Comparison of ENCODE assay signal across 36 cellular contexts in genomic region chr4:41885456-41885855, GRCh38.
"Had no signal": no experiment of that assay in that cellular context is flagged by ENCODE, and none has a peak within 500 bp of the region (broad histone marks: within the 10 kb centered on the region; RNA-seq: fewer than 3 reads in every experiment).

No MANE protein-coding gene starts in this region.

- H3K36me3 ChIP-seq: adrenal gland, brain microvascular endothelial cell, cardiac muscle cell, colonic mucosa had no signal

- H3K36me3 Mint-ChIP-seq: activated CD4-positive, alpha-beta memory T cell treated with anti-CD3 and anti-CD28 coated beads for 36 hours; activated naive CD8-positive, alpha-beta T cell treated with anti-CD3 and anti-CD28 coated beads for 36 hours had no signal

- H3K27ac Mint-ChIP-seq: activated B cell treated with CpG ODN at 0.5 μM for 24 hours; activated CD4-positive, alpha-beta memory T cell treated with anti-CD3 and anti-CD28 coated beads for 36 hours; activated CD4-positive, alpha-beta T cell treated with anti-CD3 and anti-CD28 coated beads, Interleukin-2, amount 10 ng/mL, durations not matched to agents 24 days and 14 days; activated CD8-positive, alpha-beta T cell treated with anti-CD3 and anti-CD28 coated beads for 36 hours; activated naive CD4-positive, alpha-beta T cell treated with anti-CD3 and anti-CD28 coated beads for 36 hours; activated naive CD4-positive, alpha-beta T cell treated with anti-CD3 and anti-CD28 coated beads, Interleukin-2, amount 50 U/mL, for 72 hours; activated naive CD8-positive, alpha-beta T cell treated with anti-CD3 and anti-CD28 coated beads for 36 hours; activated T-cell treated with anti-CD3 and anti-CD28 coated beads, Interleukin-2, amount 50 U/mL, for 72 hours; activated T-helper 1 cell treated with anti-CD3 and anti-CD28 coated beads, Interleukin-12 subunit alpha, Interleukin-12 subunit beta, Interleukin-2, Interleukin-4 antibody, amounts not matched to agents 30 ng/mL and 10 ng/mL and 1 ng/mL, durations not matched to agents 14 hours and 24 hours and 36 hours; activated T-helper 17 cell treated with anti-CD3 and anti-CD28 coated beads, Interleukin-2, amount 50 U/mL, for 72 hours; T-helper 2 cell treated with Interferon-gamma antibody and Interleukin-4, amounts not matched to agents 5 μg/mL and 100 μg/mL, for 36 hours had no signal

- H3K4me3 ChIP-seq: adrenal gland, body of pancreas, cardiac muscle cell, colonic mucosa had no signal

- H3K27ac ChIP-seq: adrenal gland, body of pancreas, brain microvascular endothelial cell, cardiac muscle cell, colonic mucosa, VCaP had no signal

- ATAC-seq: activated CD8-positive, alpha-beta T cell treated with anti-CD3 and anti-CD28 coated beads for 36 hours; activated naive CD4-positive, alpha-beta T cell treated with anti-CD3 and anti-CD28 coated beads, Interleukin-2, amount 50 U/mL, for 72 hours; activated T-cell treated with anti-CD3 and anti-CD28 coated beads, Interleukin-2, amount 50 U/mL, for 4 hours; activated T-cell treated with anti-CD3 and anti-CD28 coated beads, Interleukin-2, amount 50 U/mL, for 72 hours; activated T-helper 17 cell treated with anti-CD3 and anti-CD28 coated beads, Interleukin-2, amount 50 U/mL, for 72 hours; body of pancreas had no signal

- H3K9me3 Mint-ChIP-seq: activated B cell treated with CpG ODN at 0.5 μM for 24 hours; activated CD4-positive, alpha-beta memory T cell treated with anti-CD3 and anti-CD28 coated beads for 36 hours; activated CD4-positive, alpha-beta T cell treated with anti-CD3 and anti-CD28 coated beads, Interleukin-2, amount 10 ng/mL, durations not matched to agents 24 days and 14 days; activated CD8-positive, alpha-beta T cell treated with anti-CD3 and anti-CD28 coated beads for 36 hours; activated naive CD4-positive, alpha-beta T cell treated with anti-CD3 and anti-CD28 coated beads for 36 hours; activated naive CD4-positive, alpha-beta T cell treated with anti-CD3 and anti-CD28 coated beads, Interleukin-2, amount 50 U/mL, for 72 hours; activated naive CD8-positive, alpha-beta T cell treated with anti-CD3 and anti-CD28 coated beads for 36 hours; activated T-cell treated with anti-CD3 and anti-CD28 coated beads, Interleukin-2, amount 50 U/mL, for 4 hours; activated T-cell treated with anti-CD3 and anti-CD28 coated beads, Interleukin-2, amount 50 U/mL, for 72 hours; activated T-helper 1 cell treated with anti-CD3 and anti-CD28 coated beads, Interleukin-12 subunit alpha, Interleukin-12 subunit beta, Interleukin-2, Interleukin-4 antibody, amounts not matched to agents 30 ng/mL and 10 ng/mL and 1 ng/mL, durations not matched to agents 14 hours and 24 hours and 36 hours; activated T-helper 17 cell treated with anti-CD3 and anti-CD28 coated beads, Interleukin-2, amount 50 U/mL, for 72 hours; central memory CD8-positive, alpha-beta T cell; T-helper 2 cell treated with Interferon-gamma antibody and Interleukin-4, amounts not matched to agents 5 μg/mL and 100 μg/mL, for 36 hours had no signal

- H3K4me3 Mint-ChIP-seq: activated B cell treated with CpG ODN at 0.5 μM for 24 hours; activated CD4-positive, alpha-beta memory T cell treated with anti-CD3 and anti-CD28 coated beads for 36 hours; activated CD4-positive, alpha-beta T cell treated with anti-CD3 and anti-CD28 coated beads, Interleukin-2, amount 10 ng/mL, durations not matched to agents 24 days and 14 days; activated CD8-positive, alpha-beta T cell treated with anti-CD3 and anti-CD28 coated beads for 36 hours; activated naive CD4-positive, alpha-beta T cell treated with anti-CD3 and anti-CD28 coated beads for 36 hours; activated naive CD8-positive, alpha-beta T cell treated with anti-CD3 and anti-CD28 coated beads for 36 hours; activated T-cell treated with anti-CD3 and anti-CD28 coated beads, Interleukin-2, amount 50 U/mL, for 4 hours; activated T-cell treated with anti-CD3 and anti-CD28 coated beads, Interleukin-2, amount 50 U/mL, for 72 hours; activated T-helper 1 cell treated with anti-CD3 and anti-CD28 coated beads, Interleukin-12 subunit alpha, Interleukin-12 subunit beta, Interleukin-2, Interleukin-4 antibody, amounts not matched to agents 30 ng/mL and 10 ng/mL and 1 ng/mL, durations not matched to agents 14 hours and 24 hours and 36 hours; activated T-helper 17 cell treated with anti-CD3 and anti-CD28 coated beads, Interleukin-2, amount 50 U/mL, for 72 hours; central memory CD8-positive, alpha-beta T cell; T-helper 2 cell treated with Interferon-gamma antibody and Interleukin-4, amounts not matched to agents 5 μg/mL and 100 μg/mL, for 36 hours had no signal

- DNase-seq: activated B cell treated with CpG ODN at 0.5 μM for 24 hours; activated CD4-positive, alpha-beta memory T cell treated with anti-CD3 and anti-CD28 coated beads for 36 hours; activated CD4-positive, alpha-beta T cell treated with anti-CD3 and anti-CD28 coated beads for 4 hours; activated CD4-positive, alpha-beta T cell treated with anti-CD3 and anti-CD28 coated beads, Interleukin-2, amount 10 ng/mL, durations not matched to agents 24 days and 14 days; activated CD4-positive, alpha-beta T cell treated with anti-CD3 and anti-CD28 coated beads, Interleukin-2, amount 50 U/mL, for 1 hour; activated CD4-positive, alpha-beta T cell treated with anti-CD3 and anti-CD28 coated beads, Interleukin-2, amount 50 U/mL, for 4 hours; activated CD4-positive, CD25-positive, alpha-beta regulatory T cell treated with anti-CD3 and anti-CD28 coated beads, Interleukin-2, amount 50 U/mL, for 72 hours; activated CD8-positive, alpha-beta memory T cell treated with anti-CD3 and anti-CD28 coated beads, Interleukin-2, amount 50 U/mL, for 4 hours; activated CD8-positive, alpha-beta T cell treated with anti-CD3 and anti-CD28 coated beads for 36 hours; activated effector memory CD4-positive, alpha-beta T cell treated with anti-CD3 and anti-CD28 coated beads, Interleukin-2, amount 50 U/mL, for 16 hours; activated gamma-delta T cell treated with Interleukin-2 at 50 U/mL for 16 hours; activated naive CD4-positive, alpha-beta T cell; activated naive CD4-positive, alpha-beta T cell treated with anti-CD3 and anti-CD28 coated beads for 36 hours; activated naive CD4-positive, alpha-beta T cell treated with anti-CD3 and anti-CD28 coated beads, Interleukin-2, amount 50 U/mL, for 16 hours; activated naive CD8-positive, alpha-beta T cell treated with anti-CD3 and anti-CD28 coated beads for 36 hours; activated T-cell treated with anti-CD3 and anti-CD28 coated beads for 4 hours; activated T-cell treated with anti-CD3 and anti-CD28 coated beads, Interleukin-2, amount 50 U/mL, for 1 hour; activated T-cell treated with anti-CD3 and anti-CD28 coated beads, Interleukin-2, amount 50 U/mL, for 4 hours; activated T-cell treated with anti-CD3 and anti-CD28 coated beads, Interleukin-2, amount 50 U/mL, for 72 hours; adrenal gland; amniotic stem cell; aorta; body of pancreas; brain microvascular endothelial cell; caudate nucleus; cerebellar nuclear complex; colonic mucosa; T-helper 2 cell; T-helper 9 cell had no signal

- H3K4me1 ChIP-seq: colonic mucosa had no signal

- H3K9me3 ChIP-seq: adrenal gland, body of pancreas, colonic mucosa had no signal
